13 cellular contexts compared by ENCODE assay signal in the genomic region with DNA sequence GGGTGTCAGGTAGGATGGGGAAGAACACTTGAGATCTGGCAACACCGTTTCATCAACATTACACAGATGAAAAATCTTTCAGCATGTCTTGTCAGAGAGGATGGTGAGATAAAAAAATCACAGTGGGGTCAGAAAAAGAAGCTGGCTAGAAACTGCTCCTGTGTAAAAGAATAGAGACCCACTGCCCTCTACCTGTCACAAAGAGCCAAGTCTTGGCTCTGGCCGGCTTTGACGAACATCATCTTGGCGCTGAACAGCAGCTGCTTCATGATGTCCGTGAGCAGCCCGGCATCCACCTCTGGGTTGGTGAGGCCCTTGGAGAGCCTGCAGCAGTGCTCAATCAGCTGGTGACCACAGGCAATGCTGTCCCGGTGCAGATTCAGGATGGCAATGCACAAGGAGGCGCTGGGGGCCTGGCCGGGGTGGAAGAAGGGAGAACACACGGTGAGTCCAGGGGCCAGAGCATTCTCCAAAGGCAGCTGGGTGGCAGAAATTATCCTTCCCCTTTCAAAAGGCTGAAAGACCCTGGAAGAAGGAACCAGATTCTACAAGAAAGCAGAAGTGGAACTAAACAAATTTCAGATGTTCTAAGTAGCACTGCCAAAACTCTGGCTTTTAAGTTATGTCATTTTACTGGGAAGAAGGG. TPM values are rescaled to one million over a fixed set of nuclear protein-coding genes. Genes with fewer than 3 reads are reported as not detected.
DNase-seq lines count a peak whose midpoint lies in the region; ATAC-seq and TF ChIP-seq lines count a peak whose summit lies in the region.
"Had no signal": no experiment of that assay in that cellular context is flagged by ENCODE, and none has a peak within 500 bp of the region (broad histone marks: within the 10 kb centered on the region; RNA-seq: fewer than 3 reads in every experiment).

No MANE protein-coding gene starts in this region.

- H3K27ac ChIP-seq in Karpas-422 (ENCODE audit: low read length) (no peak overlapping the region), left lung (peak overlapping the region in 1 of 2 donors; percentile 56)
- H3K27ac ChIP-seq: coronary artery, foreskin keratinocyte had no signal

- H3K27me3 ChIP-seq in Karpas-422 (ENCODE audit: low read length) = no peaks in the 10 kb centered on the region
- no peaks in the 10 kb centered on the region for H3K27me3 ChIP-seq in left lung
- H3K27me3 ChIP-seq: foreskin keratinocyte had no signal

- H3K36me3 ChIP-seq in Karpas-422 (ENCODE audit: insufficient read depth, low read length) = peaks cover 42% of the 10 kb centered on the region; the same call in 1 of the 2 replicates
- peaks cover 0 to 94% of the 10 kb centered on the region in 2 donors for H3K36me3 ChIP-seq in left lung

- peaks cover 14% of the 10 kb centered on the region for H3K4me1 ChIP-seq in Karpas-422 (ENCODE audit: low read length)
- H3K4me1 ChIP-seq in left lung = peaks cover 0 to 25% of the 10 kb centered on the region in 2 donors
- H3K4me1 ChIP-seq: foreskin keratinocyte had no signal

- peak; percentile 77 for DNase-seq in Karpas-422
- DNase-seq in SKM-1 (lab: John Stamatoyannopoulos, UW; ENCODE audit: unreplicated experiment) = peak; percentile 50
- DNase-seq in left lung = peak in 1 of 2 donors; percentile 38
- no peak for DNase-seq in stimulated activated naive B cell treated with anti-CD40 and anti-IgM and Interleukin-4, amounts not matched to agents 10 μg/mL and 1 μg/mL and 100 μg/mL, for 72 hours
- no peak for DNase-seq in glomerular visceral epithelial cell (ENCODE audit: extremely low spot score)
- no peak for DNase-seq in stimulated activated naive CD4-positive, alpha-beta T cell treated with Interleukin-2 at 50 U/mL for 16 hours (lab: John Stamatoyannopoulos, UW)
- DNase-seq: activated CD8-positive, alpha-beta memory T cell treated with anti-CD3 and anti-CD28 coated beads, Interleukin-2, amount 10 ng/mL, durations not matched to agents 7 days and 5 days; activated naive CD8-positive, alpha-beta T cell treated with anti-CD3 and anti-CD28 coated beads for 36 hours; NCI-H187 treated with DMSO at 0.1 percent for 48 hours; stimulated activated CD4-positive, alpha-beta T cell treated with anti-CD3 and anti-CD28 coated beads, Interleukin-4, amount 100 ng/mL, for 24 hours had no signal

- no peaks in the 10 kb centered on the region for H4K20me1 ChIP-seq in Karpas-422 (ENCODE audit: insufficient read depth, low read depth, low read length)

- no peaks in the 10 kb centered on the region for H3K9me3 Mint-ChIP-seq in stimulated activated naive B cell treated with anti-CD40 and anti-IgM and Interleukin-4, amounts not matched to agents 10 μg/mL and 1 μg/mL and 100 μg/mL, for 72 hours
- H3K9me3 Mint-ChIP-seq: activated naive CD8-positive, alpha-beta T cell treated with anti-CD3 and anti-CD28 coated beads for 36 hours had no signal

- peak; percentile 45 for ATAC-seq in left lung
- peak; percentile 70 to 77 for ATAC-seq in stimulated activated naive B cell treated with anti-CD40 and anti-IgM and Interleukin-4, amounts not matched to agents 10 μg/mL and 1 μg/mL and 100 μg/mL, for 72 hours (replicated peaks)
- no peak for ATAC-seq in HG03469 (IDR thresholded peaks at IDR 0.05; ENCODE audit: unreplicated experiment)
- ATAC-seq: activated CD8-positive, alpha-beta memory T cell treated with anti-CD3 and anti-CD28 coated beads, Interleukin-2, amount 10 ng/mL, durations not matched to agents 7 days and 5 days had no signal

- no peak for TF ChIP-seq CTCF in left lung (IDR thresholded peaks at IDR 0.05)

- H2AFZ ChIP-seq in Karpas-422 (ENCODE audit: low read length) = no peak overlapping the region

- no peaks in the 10 kb centered on the region for H3K27me3 Mint-ChIP-seq in stimulated activated naive B cell treated with anti-CD40 and anti-IgM and Interleukin-4, amounts not matched to agents 10 μg/mL and 1 μg/mL and 100 μg/mL, for 72 hours
- H3K27me3 Mint-ChIP-seq: activated CD8-positive, alpha-beta memory T cell treated with anti-CD3 and anti-CD28 coated beads, Interleukin-2, amount 10 ng/mL, durations not matched to agents 7 days and 5 days; activated naive CD8-positive, alpha-beta T cell treated with anti-CD3 and anti-CD28 coated beads for 36 hours had no signal

- H3K79me2 ChIP-seq in Karpas-422 (ENCODE audit: low read length) = no peaks in the 10 kb centered on the region

- H3K4me3 ChIP-seq in Karpas-422 (ENCODE audit: low read length) (no peak overlapping the region), left lung (no peak overlapping the region)
- H3K4me3 ChIP-seq: coronary artery had no signal

- no peak overlapping the region for H3K4me2 ChIP-seq in Karpas-422 (ENCODE audit: low read depth, low read length, poor library complexity, severe bottlenecking)

- H3K9me2 ChIP-seq in Karpas-422 (replicated peaks; ENCODE audit: insufficient read depth, low read length) = no peaks in the 10 kb centered on the region

- H3K4me3 Mint-ChIP-seq in stimulated activated naive B cell treated with anti-CD40 and anti-IgM and Interleukin-4, amounts not matched to agents 10 μg/mL and 1 μg/mL and 100 μg/mL, for 72 hours = no peak overlapping the region
- H3K4me3 Mint-ChIP-seq: activated CD8-positive, alpha-beta memory T cell treated with anti-CD3 and anti-CD28 coated beads, Interleukin-2, amount 10 ng/mL, durations not matched to agents 7 days and 5 days; activated naive CD8-positive, alpha-beta T cell treated with anti-CD3 and anti-CD28 coated beads for 36 hours had no signal

- H3K36me3 Mint-ChIP-seq in stimulated activated naive B cell treated with anti-CD40 and anti-IgM and Interleukin-4, amounts not matched to agents 10 μg/mL and 1 μg/mL and 100 μg/mL, for 72 hours = peaks cover 47 to 64% of the 10 kb centered on the region in 2 donors

- peak overlapping the region; percentile 37 for H3K27ac Mint-ChIP-seq in stimulated activated naive B cell treated with anti-CD40 and anti-IgM and Interleukin-4, amounts not matched to agents 10 μg/mL and 1 μg/mL and 100 μg/mL, for 72 hours
- H3K27ac Mint-ChIP-seq: activated CD8-positive, alpha-beta memory T cell treated with anti-CD3 and anti-CD28 coated beads, Interleukin-2, amount 10 ng/mL, durations not matched to agents 7 days and 5 days had no signal

- H3K9me3 ChIP-seq in Karpas-422 (ENCODE audit: low read length) (no peaks in the 10 kb centered on the region), left lung (no peaks in the 10 kb centered on the region)

- no peak overlapping the region for H3K9ac ChIP-seq in Karpas-422 (ENCODE audit: low read length)

- H3K4me1 Mint-ChIP-seq in stimulated activated naive B cell treated with anti-CD40 and anti-IgM and Interleukin-4, amounts not matched to agents 10 μg/mL and 1 μg/mL and 100 μg/mL, for 72 hours = peaks cover 11 to 17% of the 10 kb centered on the region in 2 donors
- H3K4me1 Mint-ChIP-seq: activated naive CD8-positive, alpha-beta T cell treated with anti-CD3 and anti-CD28 coated beads for 36 hours had no signal

- intact Hi-C loops in left lung (cut with DNase I) = no loop called here

RNA-seq across cellular contexts. Expression of a gene that starts 50.2 kb away (rescaled TPM):
- 31.3 and 47.0 TPM in 2 replicates for total RNA-seq in Karpas-422 (2014; rRNA removed; shearing (Covaris generic); ENCODE audit: low replicate concordance)
- 10 to 100 TPM; 33.7 to 47.8 TPM for total RNA-seq in left lung

RNA-seq across cellular contexts. Expression of a gene that starts 53.4 kb away (rescaled TPM):
- total RNA-seq in Karpas-422 (2014; rRNA removed; shearing (Covaris generic); ENCODE audit: low replicate concordance) = 84.0 and 107 TPM in 2 replicates
- total RNA-seq in left lung = 10 to 100 TPM; 18.3 TPM

Comparison
In these comparisons a context has a peak if more than half of its experiments do, and no peak if none do; other contexts are left out.
1. DNase-seq: peak in Karpas-422 (single experiment) and SKM-1 (single experiment); none in stimulated activated naive B cell treated with anti-CD40 and anti-IgM and Interleukin-4, amounts not matched to agents 10 μg/mL and 1 μg/mL and 100 μg/mL, for 72 hours (single experiment), glomerular visceral epithelial cell (single experiment) and stimulated activated naive CD4-positive, alpha-beta T cell treated with Interleukin-2 at 50 U/mL for 16 hours (single experiment).